ENCODE assay signal across 9 cellular contexts in the genomic region with DNA sequence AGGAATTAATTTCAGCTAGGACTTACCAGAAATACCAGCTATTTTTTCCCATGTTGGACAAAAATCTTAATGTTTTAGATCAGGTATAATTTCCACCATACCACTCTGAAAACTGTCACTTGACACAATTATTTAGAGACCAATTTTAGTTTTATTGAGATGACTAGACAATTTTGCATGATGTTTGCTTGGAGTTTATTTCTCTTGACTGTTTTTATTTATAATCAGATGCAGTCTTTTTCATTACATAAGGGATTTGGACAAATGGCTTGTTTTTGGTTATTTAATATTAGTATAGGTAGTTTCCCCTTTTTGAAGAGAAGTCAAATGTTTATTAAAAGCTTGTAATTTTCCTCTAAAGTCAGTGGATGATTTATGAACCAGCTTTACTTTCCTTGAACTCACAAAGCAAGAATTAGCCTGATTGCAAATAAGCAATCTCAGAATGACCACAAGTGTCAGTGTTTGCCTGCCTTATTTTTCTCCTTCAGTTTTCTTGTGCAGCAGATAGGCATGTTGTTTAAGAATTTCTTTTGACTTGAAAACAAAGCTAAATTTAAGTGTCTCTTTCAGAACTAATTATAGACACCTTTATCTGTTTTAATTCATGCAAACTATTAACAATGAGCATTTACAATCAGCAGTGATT. TPM values are rescaled to one million over a fixed set of nuclear protein-coding genes. Genes with fewer than 3 reads are reported as not detected.
DNase-seq lines count a peak whose midpoint lies in the region; ATAC-seq, FAIRE-seq and TF ChIP-seq lines count a peak whose summit lies in the region.
"Had no signal": no experiment of that assay in that cellular context is flagged by ENCODE, and none has a peak within 500 bp of the region (broad histone marks: within the 10 kb centered on the region; RNA-seq: fewer than 3 reads in every experiment).

No MANE protein-coding gene starts in this region.

- no peak overlapping the region for H3K4me2 ChIP-seq in astrocyte (ENCODE audit: low read length)

- H3K27me3 Mint-ChIP-seq in astrocyte (ENCODE audit: low read depth, unreplicated experiment) = no peaks in the 10 kb centered on the region

- no peak overlapping the region for H3K9ac ChIP-seq in astrocyte (ENCODE audit: low read length)
- no peak overlapping the region for H3K9ac ChIP-seq in kidney (ENCODE audit: low read length in 2 of 2)

- no peaks in the 10 kb centered on the region for H3K36me3 ChIP-seq in astrocyte (ENCODE audit: insufficient read depth, low read length)
- peaks cover 0 to 2% of the 10 kb centered on the region in 2 donors for H3K36me3 ChIP-seq in kidney (ENCODE audit: control insufficient read depth in 1 of 2, insufficient read depth in 2 of 2, low read length in 2 of 2)
- peaks cover 0 to 13% (median 5%) of the 10 kb centered on the region in 4 donors for H3K36me3 ChIP-seq in stomach
- H3K36me3 ChIP-seq in esophagus squamous epithelium = peaks cover 0 to 8% (median 4%) of the 10 kb centered on the region in 3 donors

- no peak overlapping the region for H3K27ac Mint-ChIP-seq in astrocyte (ENCODE audit: unreplicated experiment)

- H3K27ac ChIP-seq in astrocyte (ENCODE audit: low read depth, low read length) = no peak overlapping the region
- H3K27ac ChIP-seq in kidney (ENCODE audit: low read depth in 2 of 2, low read length in 2 of 2) = no peak overlapping the region
- H3K27ac ChIP-seq in stomach = peak overlapping the region in 1 of 5 donors; percentile 68
- no peak overlapping the region for H3K27ac ChIP-seq in esophagus squamous epithelium

- H3K36me3 Mint-ChIP-seq in astrocyte (ENCODE audit: low read depth, unreplicated experiment) = peaks cover 10% of the 10 kb centered on the region

- no peaks in the 10 kb centered on the region for H3K9me3 Mint-ChIP-seq in astrocyte (ENCODE audit: unreplicated experiment)

- peak; percentile 12 for TF ChIP-seq CTCF in AG09319 (IDR thresholded peaks at IDR 0.05; ENCODE audit: low read depth, low read length)
- TF ChIP-seq CTCF in astrocyte (IDR thresholded peaks at IDR 0.05; ENCODE audit: insufficient read depth, low read depth, low read length) = peak; percentile 33
- peak; percentile 18 for TF ChIP-seq CTCF in kidney (IDR thresholded peaks at IDR 0.05; ENCODE audit: borderline replicate concordance, extremely low read depth, insufficient read depth)
- TF ChIP-seq CTCF in stomach (IDR thresholded peaks at IDR 0.05) = peak in 2 of 7 experiments; percentile 20 to 30
- peak in 2 of 6 experiments; percentile 31 to 40 for TF ChIP-seq CTCF in esophagus squamous epithelium (IDR thresholded peaks at IDR 0.05)

- H3K9me3 ChIP-seq in astrocyte (ENCODE audit: insufficient read depth, low read depth, low read length) (no peaks in the 10 kb centered on the region), kidney (ENCODE audit: control insufficient read depth in 1 of 2, low read length in 2 of 2) (peaks cover 0 to 8% of the 10 kb centered on the region in 2 donors), stomach (peaks cover 0 to 10% (median 4%) of the 10 kb centered on the region in 4 donors), esophagus squamous epithelium (peaks cover 0 to 8% (median 5%) of the 10 kb centered on the region in 3 donors)

- ATAC-seq in GM21723 (IDR thresholded peaks at IDR 0.05; ENCODE audit: unreplicated experiment) (peak; percentile 61), GM21360 (IDR thresholded peaks at IDR 0.05; ENCODE audit: unreplicated experiment) (no peak)

- DNase-seq in AG09319 (ENCODE audit: extremely low read depth, low read depth) = no peak
- DNase-seq in astrocyte (ENCODE audit: low read depth) = peak; percentile 28
- no peak for DNase-seq in kidney
- no peak for DNase-seq in stomach
- DNase-seq in esophagus squamous epithelium (lab: John Stamatoyannopoulos, UW) = no peak
- no peak for DNase-seq in NCI-H526 (lab: John Stamatoyannopoulos, UW)
- DNase-seq: GDM1 had no signal

- no peak for TF ChIP-seq POLR2A in stomach (IDR thresholded peaks at IDR 0.05)
- TF ChIP-seq POLR2A in esophagus squamous epithelium (IDR thresholded peaks at IDR 0.05) = no peak

- H3K4me3 ChIP-seq in astrocyte (ENCODE audit: insufficient read depth, low read depth, low read length) (no peak overlapping the region), kidney (ENCODE audit: low read length in 2 of 2) (no peak overlapping the region), stomach (no peak overlapping the region), esophagus squamous epithelium (no peak overlapping the region)

- peaks cover 28% of the 10 kb centered on the region for H4K20me1 ChIP-seq in astrocyte (ENCODE audit: insufficient read depth, low read length)

- FAIRE-seq in astrocyte (lab: Jason Lieb, UNC) (peak; percentile 82), kidney (lab: Jason Lieb, UNC) (peak; percentile 58)

- H3K27me3 ChIP-seq in astrocyte (ENCODE audit: insufficient read depth, low read length) (no peaks in the 10 kb centered on the region), stomach (no peaks in the 10 kb centered on the region), esophagus squamous epithelium (no peaks in the 10 kb centered on the region)

- intact Hi-C loops in kidney (cut with DNase I) = no loop called here
- intact Hi-C loops in stomach (cut with DNase I; ENCODE audit: low total_unique reads) = no loop called here
- intact Hi-C loops in esophagus squamous epithelium (cut with DNase I) = no loop called here

- peaks cover 33% of the 10 kb centered on the region for H3K4me1 Mint-ChIP-seq in astrocyte (ENCODE audit: low read depth, unreplicated experiment)

- peaks cover 8% of the 10 kb centered on the region for H3K4me1 ChIP-seq in astrocyte (ENCODE audit: insufficient read depth, low read length)
- peaks cover 4 to 8% of the 10 kb centered on the region in 2 donors for H3K4me1 ChIP-seq in kidney (ENCODE audit: control insufficient read depth in 1 of 2, insufficient read depth in 1 of 2, low read depth in 1 of 2, low read length in 2 of 2)
- peaks cover 6 to 56% (median 38%) of the 10 kb centered on the region in 4 donors for H3K4me1 ChIP-seq in stomach
- H3K4me1 ChIP-seq in esophagus squamous epithelium = peaks cover 0 to 56% (median 6%) of the 10 kb centered on the region in 3 donors

- H3K79me2 ChIP-seq in astrocyte (ENCODE audit: insufficient read depth, low read length) = peaks cover 93% of the 10 kb centered on the region

- no peak overlapping the region for H3K4me3 Mint-ChIP-seq in astrocyte (ENCODE audit: unreplicated experiment)

- TF ChIP-seq EP300 in stomach (IDR thresholded peaks at IDR 0.05) = no peak

- no peak overlapping the region for H2AFZ ChIP-seq in astrocyte (ENCODE audit: low read depth, low read length)

RNA-seq across cellular contexts. Expression of a gene that starts 3.8 kb away (rescaled TPM):
- total RNA-seq in astrocyte (0.39 and 0.60 TPM in 2 replicates), kidney (0.25 TPM), stomach (1 to 10 TPM in 1 of 5 donors, under 1 TPM in 3, not detected in 1; 0.14 to 3.1 (median 0.51) TPM), esophagus squamous epithelium (1 to 10 TPM in 1 of 4 donors, under 1 TPM in 3; 0.08 to 1.5 (median 0.48) TPM)
- polyA plus RNA-seq in kidney (ENCODE audit: insufficient read depth, low read depth, low replicate concordance) (2.2 TPM), stomach (1 to 10 TPM in 1 of 3 donors, under 1 TPM in 2; 0.13 to 1.4 (median 0.37) TPM)
